ENCODE assay signal across 36 cellular contexts in the genomic region with DNA sequence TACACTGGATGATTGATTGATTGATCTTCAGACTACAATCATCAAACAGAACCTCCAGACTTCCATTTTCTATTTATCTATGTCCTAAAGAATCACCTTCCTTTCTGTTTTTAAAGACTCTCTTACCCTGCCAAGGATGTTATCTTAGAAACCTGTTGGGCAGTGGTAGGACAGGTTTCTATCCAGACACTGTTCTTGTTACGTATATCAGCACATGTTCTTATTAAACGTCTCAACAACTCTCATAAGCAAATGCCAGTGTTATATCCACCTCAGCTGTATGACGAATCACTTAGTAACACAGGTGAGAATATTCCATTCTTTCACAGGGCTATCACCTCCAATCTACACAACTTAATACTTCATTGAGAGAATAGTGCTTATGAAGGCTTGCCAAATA. TPM values are rescaled to one million over a fixed set of nuclear protein-coding genes. Genes with fewer than 3 reads are reported as not detected.
"Had no signal": no experiment of that assay in that cellular context is flagged by ENCODE, and none has a peak within 500 bp of the region (broad histone marks: within the 10 kb centered on the region; RNA-seq: fewer than 3 reads in every experiment).

No MANE protein-coding gene starts in this region.

- H3K27ac ChIP-seq: left lung, lower lobe of right lung, neural progenitor cell, neutrophil, parathyroid adenoma, right atrium auricular region, right lobe of liver, stomach, testis, thyroid gland, transverse colon, upper lobe of right lung, uterus had no signal

- H3K27me3 ChIP-seq: left lung, neural progenitor cell, neutrophil, right atrium auricular region, right lobe of liver, stomach, testis, thyroid gland, transverse colon, upper lobe of right lung, uterus had no signal

- H3K4me3 ChIP-seq: left lung, lower lobe of right lung, neural progenitor cell, right atrium auricular region, right lobe of liver, smooth muscle cell, stomach, testis, thyroid gland, transverse colon, upper lobe of right lung, uterus had no signal

- H3K9me3 ChIP-seq: lower lobe of right lung, neutrophil, right atrium auricular region, right lobe of liver, testis, thyroid gland, transverse colon, upper lobe of right lung, uterus had no signal

- H3K36me3 ChIP-seq: left lung, lower lobe of right lung, neural progenitor cell, neutrophil, right atrium auricular region, right lobe of liver, stomach, thyroid gland, transverse colon, upper lobe of right lung, uterus had no signal

- DNase-seq: hypothalamus; immature natural killer cell; kidney; left colon; left lung; lower lobe of right lung; mammary epithelial cell; mesenchymal stem cell; naive B cell; natural killer cell; nephron progenitor cell; occipital lobe; right lobe of liver; stimulated activated CD4-positive, alpha-beta T cell treated with anti-CD3 and anti-CD28 coated beads, Interleukin-1b, Interleukin-23, amount 100 ng/mL, for 48 hours; stimulated activated CD4-positive, alpha-beta T cell treated with anti-CD3 and anti-CD28 coated beads, Interleukin-2, amount 100 ng/mL, for 48 hours; stimulated activated naive B cell treated with anti-CD40 and anti-IgM and Interleukin-4, amounts not matched to agents 10 μg/mL and 1 μg/mL and 100 μg/mL, for 72 hours; stimulated activated naive CD8-positive, alpha-beta T cell treated with anti-CD3 and anti-CD28 coated beads, Interleukin-15, Interleukin-2, amounts not matched to agents 100 U/mL and 50 U/mL, for 24 hours; stomach; testis; thyroid gland; transverse colon; upper lobe of right lung; uterus had no signal

- H3K4me1 ChIP-seq: left lung, lower lobe of right lung, parathyroid adenoma, right atrium auricular region, right lobe of liver, stomach, testis, thyroid gland, transverse colon, upper lobe of right lung, uterus had no signal

RNA-seq across cellular contexts. Expression of gene RPL10L, which starts 40.2 kb away (rescaled TPM):
- total RNA-seq: kidney, left lung, liver, lower lobe of right lung, mammary epithelial cell, mesothelial cell of epicardium, mononuclear cell, natural killer cell, occipital lobe, osteocyte, posterior vena cava, pulmonary artery endothelial cell, renal cortical epithelial cell, right atrium auricular region, right lobe of liver, skeletal muscle tissue, smooth muscle cell, thyroid gland, upper lobe of right lung, uterus had no signal
